25 cellular contexts compared by ENCODE assay signal in genomic region chr16:70630960-70631745, GRCh38. TPM values are rescaled to one million over a fixed set of nuclear protein-coding genes. Genes with fewer than 3 reads are reported as not detected.
DNase-seq lines count a peak whose midpoint lies in the region; ATAC-seq, FAIRE-seq and TF ChIP-seq lines count a peak whose summit lies in the region.
"Had no signal": no experiment of that assay in that cellular context is flagged by ENCODE, and none has a peak within 500 bp of the region (broad histone marks: within the 10 kb centered on the region; RNA-seq: fewer than 3 reads in every experiment).

No MANE protein-coding gene starts in this region.

- no peaks in the 10 kb centered on the region for H3K36me3 ChIP-seq in ascending aorta
- H3K36me3 ChIP-seq in endothelial cell of umbilical vein (ENCODE audit: control insufficient read depth in 2 of 2, extremely low read depth in 1 of 2, insufficient read depth in 2 of 2, low read length in 2 of 2), result no peaks in the 10 kb centered on the region
- no peaks in the 10 kb centered on the region for H3K36me3 ChIP-seq in stomach
- H3K36me3 ChIP-seq: BE2C had no signal

- H3K27ac ChIP-seq in ascending aorta, result peak overlapping the region; percentile 21 to 46
- no peak overlapping the region for H3K27ac ChIP-seq in endothelial cell of umbilical vein (ENCODE audit: insufficient read depth, low read depth, low read length)
- peak overlapping the region in 1 of 5 donors; percentile 9 for H3K27ac ChIP-seq in stomach
- H3K27ac ChIP-seq: HL-60 had no signal

- H3K9me1 ChIP-seq in endothelial cell of umbilical vein (replicated peaks; ENCODE audit: control insufficient read depth, extremely low read depth, insufficient read depth, low read length), result no peaks in the 10 kb centered on the region

- no peak overlapping the region for H3K4me3 ChIP-seq in ascending aorta
- no peak overlapping the region for H3K4me3 ChIP-seq in endothelial cell of umbilical vein (replicated peaks in 1 of 3; ENCODE audit: insufficient read depth in 1 of 3, low read depth in 1 of 3, low read length in 3 of 3)
- H3K4me3 ChIP-seq in stomach, result no peak overlapping the region

- CTCF ChIA-PET in endothelial cell of umbilical vein (lab: Charles Lee), result interaction anchor here (0.8 kb wide), 1 partner anchor 23 kb away, joined by 3 read pairs; no protein-coding TSS in a partner anchor

- peaks cover 4 to 9% of the 10 kb centered on the region in 2 donors for H3K9me3 ChIP-seq in ascending aorta
- no peaks in the 10 kb centered on the region for H3K9me3 ChIP-seq in endothelial cell of umbilical vein (replicated peaks; ENCODE audit: control insufficient read depth, insufficient read depth, low read length)
- H3K9me3 ChIP-seq in stomach, result peaks cover 0 to 15% (median 6%) of the 10 kb centered on the region in 4 donors
- H3K9me3 ChIP-seq: BE2C had no signal

- intact Hi-C loops in ascending aorta (cut with DNase I) (no loop called here), endothelial cell of umbilical vein (cut with micrococcal nuclease) (no loop called here), stomach (cut with DNase I; ENCODE audit: low total_unique reads) (no loop called here)

- no peak for TF ChIP-seq CTCF in ascending aorta (IDR thresholded peaks at IDR 0.05)
- no peak for TF ChIP-seq CTCF in endothelial cell of umbilical vein (IDR thresholded peaks at IDR 0.05; ENCODE audit: extremely low read depth in 1 of 2, insufficient read depth in 1 of 2, low read depth in 1 of 2, low read length in 2 of 2)
- TF ChIP-seq CTCF in osteocyte (IDR thresholded peaks at IDR 0.05), result no peak
- TF ChIP-seq CTCF in stomach (IDR thresholded peaks at IDR 0.05), result no peak

- no peaks in the 10 kb centered on the region for H4K20me1 ChIP-seq in endothelial cell of umbilical vein (replicated peaks; ENCODE audit: control insufficient read depth, extremely low read depth, insufficient read depth, low read length)

- peak overlapping the region; percentile 81 for H3K27ac Mint-ChIP-seq in osteocyte (ENCODE audit: unreplicated experiment)
- H3K27ac Mint-ChIP-seq: CD4-positive, CD25-positive, alpha-beta regulatory T cell; CD8-positive, alpha-beta memory T cell; HFFc6 had no signal

- H3K4me1 ChIP-seq in ascending aorta (peaks cover 0 to 11% of the 10 kb centered on the region in 2 donors), endothelial cell of umbilical vein (ENCODE audit: control insufficient read depth, extremely low read depth, insufficient read depth, low read length) (peaks cover 17% of the 10 kb centered on the region), stomach (peaks cover 0 to 7% (median 0%) of the 10 kb centered on the region in 4 donors)
- H3K4me1 ChIP-seq: BE2C had no signal

- DNase-seq in ascending aorta (ENCODE audit: low spot score in 2 of 2) (no peak), brain pericyte (ENCODE audit: low read depth, low spot score) (peak; percentile 71), endothelial cell of umbilical vein (ENCODE audit: low read depth, low spot score) (peak; percentile 37), osteocyte (ENCODE audit: extremely low spot score, unreplicated experiment) (no peak), stomach (no peak)
- DNase-seq: ACHN; BE2C; C1 segment of cervical spinal cord; CD4-positive, CD25-positive, alpha-beta regulatory T cell; CD8-positive, alpha-beta memory T cell; COR-L47; DMS 273 treated with DMSO at 0.1 percent for 48 hours; DMS53; DND-41; GOT3; H7; HFFc6 had no signal

- peaks cover 5% of the 10 kb centered on the region for H3K9me3 Mint-ChIP-seq in osteocyte (ENCODE audit: unreplicated experiment)

- H3K79me2 ChIP-seq in endothelial cell of umbilical vein (ENCODE audit: control insufficient read depth, insufficient read depth, low read length), result no peaks in the 10 kb centered on the region

- TF ChIP-seq POLR2A in endothelial cell of umbilical vein (IDR thresholded peaks at IDR 0.05; ENCODE audit: low read depth, low read length), result no peak
- TF ChIP-seq POLR2A in stomach (IDR thresholded peaks at IDR 0.05), result no peak

- no TSS peak for BruUV-seq in endothelial cell of umbilical vein (replicated peaks; lab: Mats Ljungman, UMichigan)

- ATAC-seq in GM21390 (IDR thresholded peaks at IDR 0.05; ENCODE audit: unreplicated experiment), result no peak
- ATAC-seq in GM18867 (IDR thresholded peaks at IDR 0.05; ENCODE audit: unreplicated experiment), result no peak
- ATAC-seq: HCT116 had no signal

- no peak for FAIRE-seq in endothelial cell of umbilical vein (lab: Jason Lieb, UNC)
- FAIRE-seq: A204.1, G401.6, GM12891 had no signal

- no peak for TF ChIP-seq EP300 in stomach (IDR thresholded peaks at IDR 0.05)

- POLR2A ChIA-PET in endothelial cell of umbilical vein (lab: Charles Lee), result no interaction called here

- dilution Hi-C loops in endothelial cell of umbilical vein (cut with MboI; ENCODE audit: extremely low pct_ligation_motif_present, low sequenced_read_pairs), result no loop called here

- H3K27me3 ChIP-seq in ascending aorta (no peaks in the 10 kb centered on the region), endothelial cell of umbilical vein (ENCODE audit: control insufficient read depth in 2 of 2, insufficient read depth in 2 of 2, low read length in 2 of 2) (no peaks in the 10 kb centered on the region), stomach (no peaks in the 10 kb centered on the region)
- H3K27me3 ChIP-seq: BE2C had no signal

- no peaks in the 10 kb centered on the region for H3K27me3 Mint-ChIP-seq in osteocyte (ENCODE audit: unreplicated experiment)

- H3K36me3 Mint-ChIP-seq in osteocyte (ENCODE audit: unreplicated experiment), result peaks cover 12% of the 10 kb centered on the region
- H3K36me3 Mint-ChIP-seq: CD4-positive, CD25-positive, alpha-beta regulatory T cell had no signal

- no peak overlapping the region for H3K4me3 Mint-ChIP-seq in osteocyte (ENCODE audit: unreplicated experiment)
- H3K4me3 Mint-ChIP-seq: CD4-positive, CD25-positive, alpha-beta regulatory T cell; CD8-positive, alpha-beta memory T cell; HFFc6 had no signal

- H3K4me2 ChIP-seq in endothelial cell of umbilical vein (ENCODE audit: insufficient read depth, low read length), result no peak overlapping the region

- WGBS in stomach, 5 donors, result 80 to 87% (median 82%) methylated on average over 3 of the region's 3 CpGs

- peaks cover 35% of the 10 kb centered on the region for H3K4me1 Mint-ChIP-seq in osteocyte (ENCODE audit: unreplicated experiment)
- H3K4me1 Mint-ChIP-seq: CD4-positive, CD25-positive, alpha-beta regulatory T cell; CD8-positive, alpha-beta memory T cell had no signal

- H2AFZ ChIP-seq in endothelial cell of umbilical vein (ENCODE audit: low read depth, low read length), result no peak overlapping the region

- H3K9ac ChIP-seq in endothelial cell of umbilical vein (replicated peaks; ENCODE audit: extremely low read depth, insufficient read depth, low read length), result no peak overlapping the region

TF ChIP-seq in endothelial cell of umbilical vein, 7 proteins besides CTCF, POLR2A, EP300 and RAD21:
- no peak for TF ChIP-seq EZH2 (IDR thresholded peaks at IDR 0.05; ENCODE audit: borderline replicate concordance, low read depth, low read length, severe bottlenecking)
- TF ChIP-seq POLR2AphosphoS5 (IDR thresholded peaks at IDR 0.05; ENCODE audit: insufficient read depth, low read depth, low read length), result no peak
- no peak for TF ChIP-seq FOS (IDR thresholded peaks at IDR 0.05; ENCODE audit: borderline replicate concordance, insufficient read depth, low read length)
- no peak for TF ChIP-seq MAX (IDR thresholded peaks at IDR 0.05; ENCODE audit: insufficient read depth, insufficient read length)
- TF ChIP-seq GATA2 (IDR thresholded peaks at IDR 0.05; ENCODE audit: insufficient read depth, insufficient read length, low read depth, low read length), result no peak
TF ChIP-seq in endothelial cell of umbilical vein: peak in this region for 0.

RNA-seq across cellular contexts. Expression of gene IL34, which starts 15.2 kb away (rescaled TPM):
- total RNA-seq in ascending aorta, result 116 TPM
- total RNA-seq in endothelial cell of umbilical vein, result 0.23 and 0.97 TPM in 2 replicates
- 0.88 and 1.0 TPM in 2 replicates for polyA plus RNA-seq in endothelial cell of umbilical vein
- 0.52 and 0.86 TPM in 2 replicates for polyA plus RNA-seq in endothelial cell of umbilical vein (2011; cell fraction: cytosol; rRNA removed)
- 1.0 and 1.1 TPM in 2 replicates for polyA plus RNA-seq in endothelial cell of umbilical vein (2011; cell fraction: nucleus; rRNA removed)
- 0.15 and 0.37 TPM in 2 replicates for polyA plus RNA-seq in endothelial cell of umbilical vein (2012)
- polyA minus RNA-seq in endothelial cell of umbilical vein, result 0.15 TPM in 1 of 2 replicates, not detected in the other
- not detected for polyA minus RNA-seq in endothelial cell of umbilical vein (2011; cell fraction: cytosol; rRNA and poly(A)+ RNA removed)
- polyA minus RNA-seq in endothelial cell of umbilical vein (2011; cell fraction: nucleus; rRNA and poly(A)+ RNA removed), result 0.34 and 0.53 TPM in 2 replicates
- 12.7 and 14.3 TPM in 2 replicates for total RNA-seq in osteocyte
- total RNA-seq in stomach, result 1 to 10 TPM in 1 of 5 donors, under 1 TPM in 2, not detected in 2; 0.45 to 2.0 (median 0.87) TPM
- 1 to 10 TPM; 1.5 to 5.9 (median 2.1) TPM for polyA plus RNA-seq in stomach
- total RNA-seq: CD4-positive, CD25-positive, alpha-beta regulatory T cell; CD8-positive, alpha-beta memory T cell; HT1080 had no signal
- polyA plus RNA-seq: CD4-positive, CD25-positive, alpha-beta regulatory T cell; CD8-positive, alpha-beta memory T cell had no signal

RNA-seq across cellular contexts. Expression of gene MTSS2, which starts 54.7 kb away (rescaled TPM):
- 98.6 TPM for total RNA-seq in ascending aorta
- total RNA-seq in endothelial cell of umbilical vein, result 37.6 and 42.3 TPM in 2 replicates
- polyA plus RNA-seq in endothelial cell of umbilical vein, result 38.4 and 41.3 TPM in 2 replicates
- 32.0 and 51.0 TPM in 2 replicates for polyA plus RNA-seq in endothelial cell of umbilical vein (2011; cell fraction: cytosol; rRNA removed)
- polyA plus RNA-seq in endothelial cell of umbilical vein (2011; cell fraction: nucleus; rRNA removed), result 55.2 and 60.0 TPM in 2 replicates
- 39.0 and 64.5 TPM in 2 replicates for polyA plus RNA-seq in endothelial cell of umbilical vein (2012)
- polyA minus RNA-seq in endothelial cell of umbilical vein, result 13.4 and 35.5 TPM in 2 replicates
- 42.5 TPM for polyA minus RNA-seq in endothelial cell of umbilical vein (2011; cell fraction: cytosol; rRNA and poly(A)+ RNA removed)
- 20.4 and 36.5 TPM in 2 replicates for polyA minus RNA-seq in endothelial cell of umbilical vein (2011; cell fraction: nucleus; rRNA and poly(A)+ RNA removed)
- total RNA-seq in osteocyte, result 156 and 169 TPM in 2 replicates
- total RNA-seq in stomach, result 10 to 100 TPM in 4 of 5 donors, 1 to 10 TPM in 1; 5.8 to 50.7 (median 17.4) TPM
- polyA plus RNA-seq in stomach, result 10 to 100 TPM; 19.7 to 42.2 (median 33.0) TPM
- polyA plus RNA-seq: CD4-positive, CD25-positive, alpha-beta regulatory T cell; CD8-positive, alpha-beta memory T cell had no signal

Comparison
In these comparisons a context has a peak if more than half of its experiments do, and no peak if none do; other contexts are left out.
1. DNase-seq: peak in brain pericyte (single experiment) and endothelial cell of umbilical vein (single experiment); none in ascending aorta (0 of 2), osteocyte (single experiment) and stomach (single experiment).